In genomic region chr4:175246941-175247340, GRCh38 we compare ENCODE assay signal across 19 cellular contexts.
A peak's percentile ranks its signal among the peaks of the same experiment; 100 is the strongest.
DNase-seq lines count a peak whose midpoint lies in the region; ATAC-seq and TF ChIP-seq lines count a peak whose summit lies in the region.
"Had no signal": no experiment of that assay in that cellular context is flagged by ENCODE, and none has a peak within 500 bp of the region (broad histone marks: within the 10 kb centered on the region; RNA-seq: fewer than 3 reads in every experiment).

No MANE protein-coding gene starts in this region.

- no TSS peak for BruUV-seq in PC-3 (replicated peaks; lab: Mats Ljungman, UMichigan)

- H2AFZ ChIP-seq in PC-3 (ENCODE audit: low read length), result no peak overlapping the region
- H2AFZ ChIP-seq: PC-9 had no signal

- DNase-seq in EH (ENCODE audit: low read depth) (peak; percentile 37), PC-3 (peak; percentile 13), brain microvascular endothelial cell (peak; percentile 18), non-pigmented ciliary epithelial cell (ENCODE audit: low read depth) (peak; percentile 22), AG20443 (ENCODE audit: low spot score) (no peak), KBM-7 (no peak)
- DNase-seq: DMS 273 treated with DMSO at 0.1 percent for 48 hours, KG1, MG63, NCI-H1092, NCI-H2081 treated with DMSO at 0.1 percent for 48 hours, NCI-H510A treated with DMSO at 0.1 percent for 48 hours, NCI-H82, PC-9 had no signal

- H3F3A ChIP-seq in PC-3 (ENCODE audit: low read length, unreplicated experiment), result no peaks in the 10 kb centered on the region

- H3K79me2 ChIP-seq in PC-3 (ENCODE audit: low read length), result no peaks in the 10 kb centered on the region

- TF ChIP-seq CTCF in PC-3 (conservative IDR thresholded peaks at IDR 0.05; ENCODE audit: low read depth, low read length) (no peak), brain microvascular endothelial cell (IDR thresholded peaks at IDR 0.05; ENCODE audit: low read depth, low read length, missing control alignments) (no peak)

- H3K4me1 ChIP-seq in PC-3 (ENCODE audit: insufficient read depth, low read length), result no peaks in the 10 kb centered on the region
- H3K4me1 ChIP-seq: SJSA1 had no signal

- no peak overlapping the region for H3K27ac ChIP-seq in PC-3 (ENCODE audit: low read length)
- H3K27ac ChIP-seq in brain microvascular endothelial cell, result peak overlapping the region; percentile 15
- H3K27ac ChIP-seq: C4-2B, HL-60, PC-9, SJSA1 had no signal

- ATAC-seq in PC-3 (no peak), GM18907 (IDR thresholded peaks at IDR 0.05; ENCODE audit: unreplicated experiment) (no peak), esophagus mucosa (no peak)

- H3K4me2 ChIP-seq in PC-3 (ENCODE audit: low read length), result no peak overlapping the region
- H3K4me2 ChIP-seq: PC-9 had no signal

- no peaks in the 10 kb centered on the region for H3K9me2 ChIP-seq in PC-3 (replicated peaks; ENCODE audit: low read length)

- H3K27me3 ChIP-seq in PC-3 (ENCODE audit: low read length), result no peaks in the 10 kb centered on the region
- no peaks in the 10 kb centered on the region for H3K27me3 ChIP-seq in brain microvascular endothelial cell (replicated peaks)
- H3K27me3 ChIP-seq: MG63, SJSA1 had no signal

- H3K4me3 ChIP-seq in PC-3 (ENCODE audit: low read length), result no peak overlapping the region
- H3K4me3 ChIP-seq in brain microvascular endothelial cell (ENCODE audit: low read depth, low read length), result no peak overlapping the region
- H3K4me3 ChIP-seq: MG63, PC-9, SJSA1 had no signal

- H3K9me3 ChIP-seq in PC-3 (ENCODE audit: low read length), result no peaks in the 10 kb centered on the region
- H3K9me3 ChIP-seq: MG63, SJSA1 had no signal

- no peaks in the 10 kb centered on the region for H4K20me1 ChIP-seq in PC-3 (ENCODE audit: low read length)

- H3K36me3 ChIP-seq in PC-3 (ENCODE audit: low read depth, low read length) (no peaks in the 10 kb centered on the region), brain microvascular endothelial cell (replicated peaks) (no peaks in the 10 kb centered on the region)
- H3K36me3 ChIP-seq: MG63, SJSA1 had no signal

- CTCF ChIA-PET in PC-3 (lab: Charles Lee), result no interaction called here

- POLR2A ChIA-PET in PC-3 (lab: Charles Lee; ENCODE audit: unreplicated experiment), result no interaction called here

- in situ Hi-C loops in brain microvascular endothelial cell (cut with HindIII; ENCODE audit: low pct_ligation_motif_present, low sequenced_read_pairs) (no loop called here), KBM-7 (cut with MboI; ENCODE audit: low pct_unique_long_range_greater_than_20kb, low sequenced_read_pairs) (no loop called here)

- H3K9ac ChIP-seq in PC-3 (ENCODE audit: low read length), result no peak overlapping the region

- intact Hi-C loops in PC-3 (cut with micrococcal nuclease), result no loop called here

Comparison
In these comparisons a context has a peak if more than half of its experiments do, and no peak if none do; other contexts are left out.
1. DNase-seq: peak in EH (single experiment), PC-3 (single experiment), brain microvascular endothelial cell (single experiment) and non-pigmented ciliary epithelial cell (single experiment); none in AG20443 (single experiment) and KBM-7 (single experiment).